Comparison of ENCODE assay signal across 8 cellular contexts in genomic region chr16:75516189-75516966, GRCh38. TPM values are rescaled to one million over a fixed set of nuclear protein-coding genes. Genes with fewer than 3 reads are reported as not detected.
DNase-seq lines count a peak whose midpoint lies in the region; ATAC-seq and TF ChIP-seq lines count a peak whose summit lies in the region.
"Not testable (repeated sequence)": the region's sequence is repeated elsewhere in the genome, so short reads cannot be mapped to it uniquely, and the experiment has no call there.

No MANE protein-coding gene starts in this region.

- H3K4me3 Mint-ChIP-seq in IgD-negative memory B cell, result peak overlapping the region; percentile 78 to 97 (median 88)
- peak overlapping the region; percentile 84 for H3K4me3 Mint-ChIP-seq in mesothelial cell of epicardium

- H3K4me2 ChIP-seq in BLaER1 treated with 17β-estradiol and CSF1 and Interleukin-3, amounts not matched to agents 10 nM and 100 nM, result peak overlapping the region; percentile 83 to 98 (median 96)

- H3K9me3 ChIP-seq in BLaER1 treated with 17β-estradiol and CSF1 and Interleukin-3, amounts not matched to agents 10 nM and 100 nM (replicated peaks in 1 of 11), result peaks cover 0 to 12% (median 5%) of the 10 kb centered on the region in 11 experiments; a peak in 5 of 22 replicates

- H3K36me3 ChIP-seq in BLaER1 treated with 17β-estradiol and CSF1 and Interleukin-3, amounts not matched to agents 10 nM and 100 nM, result not testable (repeated sequence)

- not testable (repeated sequence) for H3K36me3 Mint-ChIP-seq in IgD-negative memory B cell, mesothelial cell of epicardium

- peak overlapping the region; percentile 76 to 97 (median 88) for H3K4me3 ChIP-seq in BLaER1 treated with 17β-estradiol and CSF1 and Interleukin-3, amounts not matched to agents 10 nM and 100 nM
- H3K4me3 ChIP-seq in foreskin fibroblast (ENCODE audit: low read depth in 1 of 2, low read length in 2 of 2), result peak overlapping the region; percentile 77 to 80

- peak overlapping the region; percentile 80 to 96 (median 89) for H3K9ac ChIP-seq in BLaER1 treated with 17β-estradiol and CSF1 and Interleukin-3, amounts not matched to agents 10 nM and 100 nM

- not testable (repeated sequence) for H4K20me1 ChIP-seq in BLaER1 treated with 17β-estradiol and CSF1 and Interleukin-3, amounts not matched to agents 10 nM and 100 nM

- H3K27ac Mint-ChIP-seq in IgD-negative memory B cell, result not testable (repeated sequence)
- H3K27ac Mint-ChIP-seq in mesothelial cell of epicardium, result peak overlapping the region; percentile 95

- peaks cover 8 to 12% (median 10%) of the 10 kb centered on the region in 3 donors for H3K4me1 Mint-ChIP-seq in IgD-negative memory B cell
- peaks cover 13% of the 10 kb centered on the region for H3K4me1 Mint-ChIP-seq in mesothelial cell of epicardium

- peak; percentile 14 for DNase-seq in T-helper 9 cell
- peak in 1 of 2 donors; percentile 50 for DNase-seq in foreskin fibroblast
- peak in 1 of 2 experiments; percentile 66 for DNase-seq in mesothelial cell of epicardium (ENCODE audit: low spot score in 2 of 2, unreplicated experiment in 2 of 2)
- DNase-seq in stimulated activated CD4-positive, alpha-beta T cell treated with anti-CD3 and anti-CD28 coated beads, Interleukin-2, amount 100 ng/mL, for 4 hours (ENCODE audit: low read depth), result peak; percentile 6

- H3K9me3 Mint-ChIP-seq in IgD-negative memory B cell, mesothelial cell of epicardium: not testable (repeated sequence)

- H3K27me3 ChIP-seq in BLaER1 treated with 17β-estradiol and CSF1 and Interleukin-3, amounts not matched to agents 10 nM and 100 nM, result not testable (repeated sequence)

- peak; percentile 13 for ATAC-seq in GM21423 (IDR thresholded peaks at IDR 0.05; ENCODE audit: unreplicated experiment)

- peaks cover 6 to 22% (median 17%) of the 10 kb centered on the region in 10 experiments; a peak in 18 of 20 replicates for H3K4me1 ChIP-seq in BLaER1 treated with 17β-estradiol and CSF1 and Interleukin-3, amounts not matched to agents 10 nM and 100 nM

- H3K27me3 Mint-ChIP-seq in IgD-negative memory B cell; mesothelial cell of epicardium (ENCODE audit: low read depth): not testable (repeated sequence)

- TF ChIP-seq CTCF in foreskin fibroblast (IDR thresholded peaks at IDR 0.05; ENCODE audit: low read depth, low read length); mesothelial cell of epicardium (IDR thresholded peaks at IDR 0.05; ENCODE audit: unreplicated experiment): not testable (repeated sequence)

- H3K27ac ChIP-seq in BLaER1 treated with 17β-estradiol and CSF1 and Interleukin-3, amounts not matched to agents 10 nM and 100 nM, result peak overlapping the region; percentile 75 to 92 (median 84)
- peak overlapping the region; percentile 85 for H3K27ac ChIP-seq in angular gyrus (ENCODE audit: low read depth, low read length)

RNA-seq across cellular contexts. Expression of gene CHST5, which starts 19.5 kb away (rescaled TPM):
- polyA plus RNA-seq in IgD-negative memory B cell, result not detected
- total RNA-seq in mesothelial cell of epicardium, result 0.40 to 0.50 TPM (median 0.49 TPM) in 3 replicates

RNA-seq across cellular contexts. Expression of gene CHST6, which starts 21.1 kb away (rescaled TPM):
- 0.13 TPM for polyA plus RNA-seq in IgD-negative memory B cell
- 1.9 to 2.4 TPM (median 2.1 TPM) in 3 replicates for total RNA-seq in mesothelial cell of epicardium

RNA-seq across cellular contexts. Expression of gene TMEM231, which starts 39.7 kb away (rescaled TPM):
- 5.8 TPM for polyA plus RNA-seq in IgD-negative memory B cell
- total RNA-seq in mesothelial cell of epicardium, result 9.2 to 13.0 TPM (median 10.8 TPM) in 3 replicates

RNA-seq across cellular contexts. Expression of gene GABARAPL2, which starts 49.8 kb away (rescaled TPM):
- polyA plus RNA-seq in IgD-negative memory B cell, result 307 TPM
- 71.9 to 75.6 TPM (median 74.9 TPM) in 3 replicates for total RNA-seq in mesothelial cell of epicardium

RNA-seq across cellular contexts. Expression of gene TMEM170A, which starts 51.9 kb away (rescaled TPM):
- 51.5 TPM for polyA plus RNA-seq in IgD-negative memory B cell
- 37.1 to 40.2 TPM (median 38.4 TPM) in 3 replicates for total RNA-seq in mesothelial cell of epicardium
